Comparison of ENCODE assay signal across 1 cellular context in the genomic region with DNA sequence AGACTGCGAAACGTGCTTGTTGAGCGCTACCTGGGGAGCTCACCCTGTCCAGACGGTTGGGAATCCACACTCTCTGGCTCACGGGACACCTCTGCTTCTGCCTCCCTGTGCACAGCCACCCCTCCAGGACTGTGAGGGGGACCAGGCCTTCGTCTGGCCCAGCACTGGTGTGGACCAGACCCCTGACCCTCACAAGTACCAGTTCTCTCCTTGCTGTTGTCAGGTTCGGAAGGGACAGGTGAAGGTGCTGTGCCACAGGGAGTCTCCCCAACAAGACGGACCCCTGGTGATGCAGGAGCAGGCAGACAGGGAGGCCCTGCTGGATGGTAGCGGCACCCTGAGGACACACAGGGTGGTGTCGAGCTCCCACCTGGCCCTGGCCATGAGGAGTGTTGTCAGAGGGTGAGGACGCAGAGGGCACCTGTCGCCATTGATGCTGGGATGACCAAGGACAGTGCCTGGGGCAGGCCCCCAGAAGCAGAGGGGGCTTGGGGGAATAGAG.
TF ChIP-seq lines count a peak whose summit lies in the region.

No MANE protein-coding gene starts in this region.

TF ChIP-seq in GM23338, 12 proteins besides CTCF, POLR2A, EP300 and RAD21:
- no peak for TF ChIP-seq EZH2 (IDR thresholded peaks at IDR 0.05; ENCODE audit: low read depth, unreplicated experiment)
- TF ChIP-seq ZNF114 (CRISPR knock-in tag; IDR thresholded peaks at IDR 0.05), result no peak
- no peak for TF ChIP-seq ZNF331 (CRISPR knock-in tag; IDR thresholded peaks at IDR 0.05; ENCODE audit: low read depth)
- no peak for TF ChIP-seq ETS1 (IDR thresholded peaks at IDR 0.05)
- TF ChIP-seq NANOG (IDR thresholded peaks at IDR 0.05; ENCODE audit: borderline replicate concordance), result no peak
- TF ChIP-seq CREB1 (CRISPR knock-in tag; IDR thresholded peaks at IDR 0.05; ENCODE audit: low read depth), result no peak
